Comparison of ENCODE assay signal across 10 cellular contexts in genomic region chr20:45346291-45346718, GRCh38. TPM values are rescaled to one million over a fixed set of nuclear protein-coding genes. Genes with fewer than 3 reads are reported as not detected.
DNase-seq lines count a peak whose midpoint lies in the region; TF ChIP-seq lines count a peak whose summit lies in the region.
"Had no signal": no experiment of that assay in that cellular context is flagged by ENCODE, and none has a peak within 500 bp of the region (broad histone marks: within the 10 kb centered on the region; RNA-seq: fewer than 3 reads in every experiment).

No MANE protein-coding gene starts in this region.

- H3K4me3 ChIP-seq in SJSA1 (peak overlapping the region; percentile 85), esophagus muscularis mucosa (peak overlapping the region; percentile 78 to 80 (median 80)), prostate gland (peak overlapping the region; percentile 76)

- TF ChIP-seq POLR2A in esophagus muscularis mucosa (IDR thresholded peaks at IDR 0.05; ENCODE audit: low read depth): no peak
- TF ChIP-seq POLR2A in prostate gland (IDR thresholded peaks at IDR 0.05): no peak

- peaks cover 77% of the 10 kb centered on the region for H3K4me1 ChIP-seq in SJSA1 (replicated peaks)
- peaks cover 51 to 75% (median 71%) of the 10 kb centered on the region in 4 donors for H3K4me1 ChIP-seq in esophagus muscularis mucosa
- H3K4me1 ChIP-seq in prostate gland (replicated peaks): peaks cover 25% of the 10 kb centered on the region

- CTCF ChIA-PET in Calu3 (lab: Charles Lee): interaction anchor here (0.7 to 5.3 kb wide), 10 partner anchors 9 to 90 kb away, joined by 3 to 51 read pairs (median 4); partner anchors contain the start of gene SYS1

- H3K27ac ChIP-seq in SJSA1 (no peak overlapping the region; the same call in 1 of the 2 replicates), esophagus muscularis mucosa (replicated peaks in 1 of 4) (peak overlapping the region; percentile 93 to 97 (median 96)), prostate gland (peak overlapping the region; percentile 92 to 94)

- H3K27me3 Mint-ChIP-seq in Calu3 (ENCODE audit: unreplicated experiment): no peaks in the 10 kb centered on the region

- H3K36me3 Mint-ChIP-seq in Calu3 (ENCODE audit: insufficient read depth, unreplicated experiment): peaks cover 77% of the 10 kb centered on the region

- H3K27me3 ChIP-seq in SJSA1 (replicated peaks) (no peaks in the 10 kb centered on the region), esophagus muscularis mucosa (no peaks in the 10 kb centered on the region), prostate gland (replicated peaks; ENCODE audit: insufficient read depth) (no peaks in the 10 kb centered on the region)

- no peak for TF ChIP-seq EP300 in esophagus muscularis mucosa (IDR thresholded peaks at IDR 0.05)

- no TSS peak for BruUV-seq in Calu3 (replicated peaks; lab: Mats Ljungman, UMichigan)

- H3K9me3 ChIP-seq in SJSA1 (replicated peaks) (no peaks in the 10 kb centered on the region; the same call in 1 of the 2 replicates), esophagus muscularis mucosa (no peaks in the 10 kb centered on the region), prostate gland (no peaks in the 10 kb centered on the region)

- peak overlapping the region; percentile 99 for H3K27ac Mint-ChIP-seq in Calu3 (ENCODE audit: unreplicated experiment)

- no peak for TF ChIP-seq CTCF in Calu3 (IDR thresholded peaks at IDR 0.05; ENCODE audit: unreplicated experiment)
- no peak for TF ChIP-seq CTCF in esophagus muscularis mucosa (IDR thresholded peaks at IDR 0.05)
- no peak for TF ChIP-seq CTCF in prostate gland (IDR thresholded peaks at IDR 0.05)

- H3K36me3 ChIP-seq in SJSA1 (peaks cover 41% of the 10 kb centered on the region), esophagus muscularis mucosa (no peaks in the 10 kb centered on the region), prostate gland (no peaks in the 10 kb centered on the region)

- H3K9me3 Mint-ChIP-seq in Calu3 (ENCODE audit: low read depth, unreplicated experiment): no peaks in the 10 kb centered on the region

- peak overlapping the region; percentile 95 for H3K4me3 Mint-ChIP-seq in Calu3 (ENCODE audit: low read depth, unreplicated experiment)

- intact Hi-C loops in Calu3 (cut with micrococcal nuclease; ENCODE audit: unreplicated experiment) (no loop called here), esophagus muscularis mucosa (cut with DNase I) (no loop called here), prostate gland (cut with DNase I) (no loop called here)

- peaks cover 49% of the 10 kb centered on the region for H3K4me1 Mint-ChIP-seq in Calu3 (ENCODE audit: low read depth, unreplicated experiment)

- WGBS in esophagus muscularis mucosa: 40% methylated on average over 1 of the region's 3 CpGs
- WGBS in prostate gland: 44% methylated on average over 3 of the region's 3 CpGs

- DNase-seq in Calu3 (no peak), SJSA1 (ENCODE audit: low read depth in 1 of 2, low spot score in 2 of 2) (no peak), esophagus muscularis mucosa (ENCODE audit: extremely low spot score) (no peak), prostate gland (ENCODE audit: low spot score) (no peak), medulla oblongata (ENCODE audit: extremely low spot score) (no peak), MV-4-11 (lab: John Stamatoyannopoulos, UW) (no peak), amygdala (lab: John Stamatoyannopoulos, UW) (no peak)
- DNase-seq in activated effector memory CD4-positive, alpha-beta T cell treated with anti-CD3 and anti-CD28 coated beads, Interleukin-2, amount 50 U/mL, for 16 hours: no peak
- DNase-seq: activated CD4-positive, CD25-positive, alpha-beta regulatory T cell had no signal

RNA-seq across cellular contexts. Expression of gene SDC4, which starts 1.9 kb away (rescaled TPM):
- 238 and 256 TPM in 2 replicates for total RNA-seq in Calu3 (2022)
- total RNA-seq in SJSA1 (2014; rRNA removed; shearing (Covaris generic)): 105 and 107 TPM in 2 replicates
- 100 to 1,000 TPM in 1 of 4 donors, 10 to 100 TPM in 3; 61.9 to 177 (median 72.2) TPM for total RNA-seq in esophagus muscularis mucosa
- total RNA-seq in prostate gland: 100 to 1,000 TPM; 123 to 266 TPM

RNA-seq across cellular contexts. Expression of gene SYS1, which starts 16.7 kb away (rescaled TPM):
- total RNA-seq in Calu3 (2022): 42.1 and 45.5 TPM in 2 replicates
- 7.3 and 18.4 TPM in 2 replicates for total RNA-seq in SJSA1 (2014; rRNA removed; shearing (Covaris generic))
- total RNA-seq in esophagus muscularis mucosa: 10 to 100 TPM; 28.2 to 48.4 (median 42.5) TPM
- 10 to 100 TPM; 29.3 to 57.4 TPM for total RNA-seq in prostate gland

RNA-seq across cellular contexts. Expression of gene TP53TG5, which starts 31.8 kb away (rescaled TPM):
- 0.52 and 0.88 TPM in 2 replicates for total RNA-seq in Calu3 (2022)
- not detected in 2 replicates for total RNA-seq in SJSA1 (2014; rRNA removed; shearing (Covaris generic))
- 1 to 10 TPM in 2 of 4 donors, under 1 TPM in 1, not detected in 1; 0.17 to 2.1 (median 1.1) TPM for total RNA-seq in esophagus muscularis mucosa
- under 1 TPM in 1 of 2 donors, not detected in 1; 0.51 TPM for total RNA-seq in prostate gland

RNA-seq across cellular contexts. Expression of gene MATN4, which starts 38.2 kb away (rescaled TPM):
- total RNA-seq in Calu3 (2022) (0.17 and 0.29 TPM in 2 replicates), esophagus muscularis mucosa (under 1 TPM in 2 of 4 donors, not detected in 2; 0.17 to 0.33 TPM), prostate gland (under 1 TPM in 1 of 2 donors, not detected in 1; 0.34 TPM)
- 0.50 TPM in 1 of 2 replicates, not detected in the other for total RNA-seq in SJSA1 (2014; rRNA removed; shearing (Covaris generic))

RNA-seq across cellular contexts. Expression of gene RBPJL, which starts 39.7 kb away (rescaled TPM):
- not detected in 2 replicates for total RNA-seq in Calu3 (2022)
- total RNA-seq in SJSA1 (2014; rRNA removed; shearing (Covaris generic)): not detected in 2 replicates
- not detected for total RNA-seq in esophagus muscularis mucosa
- not detected for total RNA-seq in prostate gland
- total RNA-seq: subcutaneous adipose tissue had no signal
